Comparison of ENCODE assay signal across 19 cellular contexts in genomic region chr5:162837161-162837560, GRCh38.
DNase-seq lines count a peak whose midpoint lies in the region; ATAC-seq and TF ChIP-seq lines count a peak whose summit lies in the region.
"Had no signal": no experiment of that assay in that cellular context is flagged by ENCODE, and none has a peak within 500 bp of the region (broad histone marks: within the 10 kb centered on the region; RNA-seq: fewer than 3 reads in every experiment).

No MANE protein-coding gene starts in this region.

- no peak overlapping the region for H3K4me3 ChIP-seq in dorsolateral prefrontal cortex
- H3K4me3 ChIP-seq in right cardiac atrium (ENCODE audit: low read length) = no peak overlapping the region

- ATAC-seq in right cardiac atrium = no peak
- ATAC-seq in HG03039 (IDR thresholded peaks at IDR 0.05; ENCODE audit: unreplicated experiment) = no peak
- ATAC-seq in GM21737 (IDR thresholded peaks at IDR 0.05; ENCODE audit: unreplicated experiment) = no peak
- ATAC-seq: HCT116, HepG2 had no signal

- 49% methylated on average over 1 of the region's 1 CpG for WGBS in right cardiac atrium

- H3K27ac ChIP-seq in dorsolateral prefrontal cortex (no peak overlapping the region), right cardiac atrium (ENCODE audit: low read length) (no peak overlapping the region)
- H3K27ac ChIP-seq: 22Rv1 had no signal

- TF ChIP-seq CTCF in dorsolateral prefrontal cortex (IDR thresholded peaks at IDR 0.05 in 54 of 56, conservative IDR thresholded peaks at IDR 0.05 in 2 of 56; ENCODE audit: low read depth in 1 of 56, partially characterized antibody in 56 of 56) = peak in 30 of 56 donors; percentile 8 to 50 (median 24)

- no peaks in the 10 kb centered on the region for H3K4me1 ChIP-seq in right cardiac atrium (ENCODE audit: control insufficient read depth, insufficient read depth, low read length)
- H3K4me1 ChIP-seq: BE2C, Caco-2 had no signal

- H3K9me3 ChIP-seq in right cardiac atrium (ENCODE audit: control insufficient read depth, low read length) = no peaks in the 10 kb centered on the region
- H3K9me3 ChIP-seq: BE2C, Caco-2 had no signal

- H3K27me3 ChIP-seq in dorsolateral prefrontal cortex (no peaks in the 10 kb centered on the region), right cardiac atrium (ENCODE audit: control insufficient read depth, insufficient read depth) (no peaks in the 10 kb centered on the region)
- H3K27me3 ChIP-seq: BE2C had no signal

- DNase-seq in DMS53 (lab: John Stamatoyannopoulos, UW) (peak; percentile 13), DMS53 treated with DMSO at 0.1 percent for 48 hours (lab: John Stamatoyannopoulos, UW; ENCODE audit: unreplicated experiment) (no peak), dorsolateral prefrontal cortex (no peak), pons (ENCODE audit: low spot score) (peak; percentile 9), right cardiac atrium (no peak)
- DNase-seq: BE2C; C1 segment of cervical spinal cord; Caco-2; CD4-positive, alpha-beta T cell; DMS153; GOT3; H7; HFFc6; KBM-7 had no signal

- intact Hi-C loops in dorsolateral prefrontal cortex (cut with DNase I) = no loop called here
- intact Hi-C loops in right cardiac atrium (cut with DNase I) = no loop called here

Comparison
In these comparisons a context has a peak if more than half of its experiments do, and no peak if none do; other contexts are left out.
1. DNase-seq: peak in DMS53 (single experiment) and pons (single experiment); none in DMS53 treated with DMSO at 0.1 percent for 48 hours (single experiment), dorsolateral prefrontal cortex (0 of 10) and right cardiac atrium (0 of 3).